Comparison of ENCODE assay signal across 1 cellular context in genomic region chr2:182668671-182669070, GRCh38.
TF ChIP-seq lines count a peak whose summit lies in the region.

No MANE protein-coding gene starts in this region.

TF ChIP-seq in HepG2, 621 proteins besides CTCF, POLR2A, EP300 and RAD21 (continued from another document):
- TF ChIP-seq SP5 (CRISPR knock-in tag; IDR thresholded peaks at IDR 0.05; ENCODE audit: borderline replicate concordance, low read depth) (no peak), ZMYM3 (CRISPR knock-in tag; IDR thresholded peaks at IDR 0.05) (0 out of 2 replicates have a peak, but pooled peaks have one; percentile 32), GATAD2A (CRISPR knock-in tag; IDR thresholded peaks at IDR 0.05) (peak; percentile 88), HNF1B (CRISPR knock-in tag; IDR thresholded peaks at IDR 0.05) (no peak), ZFP36 (IDR thresholded peaks at IDR 0.05; ENCODE audit: borderline replicate concordance, low read depth, low read length, partially characterized antibody) (no peak), ZNF292 (CRISPR knock-in tag; IDR thresholded peaks at IDR 0.05; ENCODE audit: borderline replicate concordance, low read depth) (peak; percentile 71; the same call in 1 of the 2 replicates), ZNF749 (CRISPR knock-in tag; IDR thresholded peaks at IDR 0.05; ENCODE audit: borderline replicate concordance) (no peak), GMEB1 (CRISPR knock-in tag; IDR thresholded peaks at IDR 0.05; ENCODE audit: borderline replicate concordance) (no peak), PHF21A (CRISPR knock-in tag; IDR thresholded peaks at IDR 0.05) (peak; percentile 33; the same call in 1 of the 2 replicates)
TF ChIP-seq in HepG2: peak in this region for 85.
